In the genomic region with DNA sequence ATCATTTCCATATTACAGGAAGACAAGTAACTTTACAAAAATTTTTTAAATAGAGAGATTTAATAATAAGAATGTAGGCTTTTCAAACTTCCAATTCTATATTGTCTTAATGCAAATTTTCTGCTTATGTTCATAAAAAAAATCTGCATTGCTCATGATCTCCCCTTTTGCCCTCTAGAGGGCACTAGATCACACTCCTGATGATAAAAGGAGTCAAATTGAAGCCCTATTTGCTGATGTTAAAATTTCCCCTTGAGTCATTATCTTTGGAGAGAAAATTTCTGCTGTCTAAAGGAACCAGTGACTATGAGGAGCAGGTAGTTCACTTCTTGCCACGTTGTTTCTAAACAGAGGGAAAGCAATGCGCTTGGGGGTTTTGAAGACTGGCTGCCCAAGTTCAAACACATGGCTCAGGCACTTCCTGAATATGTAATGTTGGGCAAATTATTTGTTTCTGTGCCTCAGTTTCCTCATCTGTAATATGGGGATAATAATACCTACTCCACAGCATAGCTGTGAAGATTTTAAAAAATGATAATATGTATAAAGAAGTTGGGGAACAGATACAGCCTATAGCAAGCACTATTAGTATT, we compare ENCODE assay signal across 7 cellular contexts.
DNase-seq lines count a peak whose midpoint lies in the region; ATAC-seq, FAIRE-seq and TF ChIP-seq lines count a peak whose summit lies in the region.

No MANE protein-coding gene starts in this region.

- H3K27ac ChIP-seq in kidney (ENCODE audit: low read depth in 2 of 2, low read length in 2 of 2) (no peak overlapping the region), aorta (ENCODE audit: low read depth in 1 of 2, low read length in 2 of 2) (no peak overlapping the region)

- H3K4me3 ChIP-seq in kidney (ENCODE audit: low read length in 2 of 2) (no peak overlapping the region), aorta (ENCODE audit: low read length in 2 of 2) (no peak overlapping the region)

- TF ChIP-seq CTCF in activated B cell treated with CpG ODN at 0.5 μM for 24 hours (IDR thresholded peaks at IDR 0.05) (peak; percentile 31), kidney (IDR thresholded peaks at IDR 0.05; ENCODE audit: borderline replicate concordance, extremely low read depth, insufficient read depth) (peak; percentile 41)

- H3K27me3 ChIP-seq in aorta (ENCODE audit: control insufficient read depth in 1 of 2, insufficient read depth in 2 of 2, low read length in 1 of 2): peaks cover 0 to 2% of the 10 kb centered on the region in 2 donors

- H3K9me3 ChIP-seq in kidney (ENCODE audit: control insufficient read depth in 1 of 2, low read length in 2 of 2) (no peaks in the 10 kb centered on the region), aorta (ENCODE audit: control insufficient read depth, low read length) (no peaks in the 10 kb centered on the region)

- intact Hi-C loops in activated B cell treated with CpG ODN at 0.5 μM for 24 hours (cut with micrococcal nuclease): loop anchor here (2.0 to 5.0 kb wide), 3 partner anchors 894 to 1527 kb away; no protein-coding TSS in a partner anchor
- intact Hi-C loops in kidney (cut with DNase I): no loop called here
- intact Hi-C loops in aorta (cut with DNase I): no loop called here
- intact Hi-C loops in sciatic nerve (cut with DNase I): no loop called here

- H3K27me3 Mint-ChIP-seq in activated B cell treated with CpG ODN at 0.5 μM for 24 hours: no peaks in the 10 kb centered on the region

- DNase-seq in GM03348 (ENCODE audit: low spot score) (peak; percentile 46), MV-4-11 (lab: John Stamatoyannopoulos, UW) (peak; percentile 27), activated B cell treated with CpG ODN at 0.5 μM for 24 hours (no peak), kidney (no peak), aorta (no peak), sciatic nerve (ENCODE audit: low spot score) (no peak)

- WGBS in aorta, 2 donors: 49 to 52% methylated on average over 2 of the region's 2 CpGs

- H3K36me3 Mint-ChIP-seq in activated B cell treated with CpG ODN at 0.5 μM for 24 hours (ENCODE audit: low read depth): no peaks in the 10 kb centered on the region

- peak; percentile 64 for ATAC-seq in GM21526 (IDR thresholded peaks at IDR 0.05; ENCODE audit: low FRiP score, unreplicated experiment)
- no peak for ATAC-seq in activated B cell treated with CpG ODN at 0.5 μM for 24 hours (ENCODE audit: low read depth)
- ATAC-seq in aorta (ENCODE audit: low FRiP score): no peak
- ATAC-seq in sciatic nerve: no peak

- CTCF ChIA-PET in activated B cell treated with CpG ODN at 0.5 μM for 24 hours (lab: Charles Lee): no interaction called here

- H3K36me3 ChIP-seq in kidney (ENCODE audit: control insufficient read depth in 1 of 2, insufficient read depth in 2 of 2, low read length in 2 of 2) (no peaks in the 10 kb centered on the region), aorta (ENCODE audit: control insufficient read depth in 1 of 2, insufficient read depth in 2 of 2, low read length in 1 of 2) (no peaks in the 10 kb centered on the region)

- no peak for FAIRE-seq in kidney (lab: Jason Lieb, UNC)

- H3K4me3 Mint-ChIP-seq in activated B cell treated with CpG ODN at 0.5 μM for 24 hours: no peak overlapping the region

- H3K4me1 ChIP-seq in kidney (ENCODE audit: control insufficient read depth in 1 of 2, insufficient read depth in 1 of 2, low read depth in 1 of 2, low read length in 2 of 2): peaks cover 0 to 4% of the 10 kb centered on the region in 2 donors
- H3K4me1 ChIP-seq in aorta (ENCODE audit: control insufficient read depth in 1 of 2, insufficient read depth in 2 of 2, low read length in 2 of 2): no peaks in the 10 kb centered on the region

- H3K9me3 Mint-ChIP-seq in activated B cell treated with CpG ODN at 0.5 μM for 24 hours: no peaks in the 10 kb centered on the region

- H3K27ac Mint-ChIP-seq in activated B cell treated with CpG ODN at 0.5 μM for 24 hours: no peak overlapping the region

- POLR2A ChIA-PET in activated B cell treated with CpG ODN at 0.5 μM for 24 hours (lab: Charles Lee): no interaction called here

- H3K4me1 Mint-ChIP-seq in activated B cell treated with CpG ODN at 0.5 μM for 24 hours: no peaks in the 10 kb centered on the region

- H3K9ac ChIP-seq in kidney (ENCODE audit: low read length in 2 of 2): no peak overlapping the region

Comparison
In these comparisons a context has a peak if more than half of its experiments do, and no peak if none do; other contexts are left out.
1. DNase-seq: peak in GM03348 (single experiment) and MV-4-11 (single experiment); none in activated B cell treated with CpG ODN at 0.5 μM for 24 hours (single experiment), kidney (single experiment), aorta (0 of 2) and sciatic nerve (single experiment).